Comparison of ENCODE assay signal across 14 cellular contexts in genomic region chr2:1132328-1132964, GRCh38.
DNase-seq lines count a peak whose midpoint lies in the region; ATAC-seq and FAIRE-seq lines count a peak whose summit lies in the region.
"Had no signal": no experiment of that assay in that cellular context is flagged by ENCODE, and none has a peak within 500 bp of the region (broad histone marks: within the 10 kb centered on the region; RNA-seq: fewer than 3 reads in every experiment).

No MANE protein-coding gene starts in this region.

- POLR2A ChIA-PET in activated CD4-positive, alpha-beta memory T cell treated with anti-CD3 and anti-CD28 coated beads for 36 hours (lab: Charles Lee) = no interaction called here
- POLR2A ChIA-PET in activated CD4-positive, alpha-beta memory T cell treated with anti-CD3 and anti-CD28 coated beads, Interleukin-2, amount 10 ng/mL, durations not matched to agents 7 days and 5 days (lab: Charles Lee) = no interaction called here

- H3K9me3 Mint-ChIP-seq in activated CD4-positive, alpha-beta memory T cell treated with anti-CD3 and anti-CD28 coated beads for 36 hours = no peaks in the 10 kb centered on the region
- H3K9me3 Mint-ChIP-seq in activated CD4-positive, alpha-beta memory T cell treated with anti-CD3 and anti-CD28 coated beads, Interleukin-2, amount 10 ng/mL, durations not matched to agents 7 days and 5 days = no peaks in the 10 kb centered on the region
- no peaks in the 10 kb centered on the region for H3K9me3 Mint-ChIP-seq in activated naive CD8-positive, alpha-beta T cell treated with anti-CD3 and anti-CD28 coated beads for 36 hours
- H3K9me3 Mint-ChIP-seq: endodermal cell had no signal

- CTCF ChIA-PET in activated CD4-positive, alpha-beta memory T cell treated with anti-CD3 and anti-CD28 coated beads for 36 hours (lab: Charles Lee) = interaction anchor here (2.0 kb wide), 1 partner anchor 8 kb away, joined by 5 read pairs; no protein-coding TSS in a partner anchor
- CTCF ChIA-PET in activated CD4-positive, alpha-beta memory T cell treated with anti-CD3 and anti-CD28 coated beads, Interleukin-2, amount 10 ng/mL, durations not matched to agents 7 days and 5 days (lab: Charles Lee) = interaction anchor here (1.5 kb wide), 1 partner anchor 9 kb away, joined by 3 read pairs; no protein-coding TSS in a partner anchor

- H3K36me3 Mint-ChIP-seq in activated CD4-positive, alpha-beta memory T cell treated with anti-CD3 and anti-CD28 coated beads for 36 hours = no peaks in the 10 kb centered on the region
- no peaks in the 10 kb centered on the region for H3K36me3 Mint-ChIP-seq in activated CD4-positive, alpha-beta memory T cell treated with anti-CD3 and anti-CD28 coated beads, Interleukin-2, amount 10 ng/mL, durations not matched to agents 7 days and 5 days (ENCODE audit: low read depth)
- H3K36me3 Mint-ChIP-seq in activated naive CD8-positive, alpha-beta T cell treated with anti-CD3 and anti-CD28 coated beads for 36 hours = peaks cover 1% of the 10 kb centered on the region

- H3K27me3 Mint-ChIP-seq in activated CD4-positive, alpha-beta memory T cell treated with anti-CD3 and anti-CD28 coated beads for 36 hours = peaks cover 14% of the 10 kb centered on the region
- peaks cover 3% of the 10 kb centered on the region for H3K27me3 Mint-ChIP-seq in activated CD4-positive, alpha-beta memory T cell treated with anti-CD3 and anti-CD28 coated beads, Interleukin-2, amount 10 ng/mL, durations not matched to agents 7 days and 5 days
- H3K27me3 Mint-ChIP-seq in activated naive CD8-positive, alpha-beta T cell treated with anti-CD3 and anti-CD28 coated beads for 36 hours = no peaks in the 10 kb centered on the region

- intact Hi-C loops in activated CD4-positive, alpha-beta memory T cell treated with anti-CD3 and anti-CD28 coated beads for 36 hours (cut with micrococcal nuclease) = loop anchor here (10.0 kb wide), 2 partner anchors 88 to 418 kb away; no protein-coding TSS in a partner anchor

- peak; percentile 47 for DNase-seq in activated CD4-positive, alpha-beta memory T cell treated with anti-CD3 and anti-CD28 coated beads for 36 hours
- DNase-seq in activated CD4-positive, alpha-beta memory T cell treated with anti-CD3 and anti-CD28 coated beads, Interleukin-2, amount 10 ng/mL, durations not matched to agents 7 days and 5 days = no peak
- DNase-seq in NCI-H345 treated with DMSO at 0.1 percent for 48 hours (lab: John Stamatoyannopoulos, UW; ENCODE audit: unreplicated experiment) (peak; percentile 95), RCC 7860 (ENCODE audit: low spot score) (no peak), superior temporal gyrus (ENCODE audit: extremely low spot score) (no peak)
- DNase-seq in activated naive CD8-positive, alpha-beta T cell treated with anti-CD3 and anti-CD28 coated beads for 36 hours = peak; percentile 46
- peak; percentile 6 to 17 for DNase-seq in stimulated activated CD8-positive, alpha-beta memory T cell treated with anti-CD3 and anti-CD28 coated beads, Interleukin-2, amount 100 ng/mL, for 48 hours (ENCODE audit: low read depth in 2 of 2)
- DNase-seq: endodermal cell, heart left ventricle, T-helper 1 cell, transverse colon had no signal

- FAIRE-seq in RCC 7860 (lab: Jason Lieb, UNC) = no peak
- FAIRE-seq: A549, D721Med had no signal

- H3K4me1 Mint-ChIP-seq in activated CD4-positive, alpha-beta memory T cell treated with anti-CD3 and anti-CD28 coated beads for 36 hours (ENCODE audit: low read depth) = peaks cover 25% of the 10 kb centered on the region
- peaks cover 5% of the 10 kb centered on the region for H3K4me1 Mint-ChIP-seq in activated CD4-positive, alpha-beta memory T cell treated with anti-CD3 and anti-CD28 coated beads, Interleukin-2, amount 10 ng/mL, durations not matched to agents 7 days and 5 days
- H3K4me1 Mint-ChIP-seq in activated naive CD8-positive, alpha-beta T cell treated with anti-CD3 and anti-CD28 coated beads for 36 hours = peaks cover 30% of the 10 kb centered on the region

- ATAC-seq in GM21619 (IDR thresholded peaks at IDR 0.05; ENCODE audit: unreplicated experiment) = no peak
- ATAC-seq: A549, heart left ventricle had no signal

- no peak overlapping the region for H3K27ac Mint-ChIP-seq in activated CD4-positive, alpha-beta memory T cell treated with anti-CD3 and anti-CD28 coated beads for 36 hours
- no peak overlapping the region for H3K27ac Mint-ChIP-seq in activated CD4-positive, alpha-beta memory T cell treated with anti-CD3 and anti-CD28 coated beads, Interleukin-2, amount 10 ng/mL, durations not matched to agents 7 days and 5 days
- peak overlapping the region; percentile 65 for H3K27ac Mint-ChIP-seq in activated naive CD8-positive, alpha-beta T cell treated with anti-CD3 and anti-CD28 coated beads for 36 hours
- H3K27ac Mint-ChIP-seq: endodermal cell had no signal

- no peak overlapping the region for H3K4me3 Mint-ChIP-seq in activated CD4-positive, alpha-beta memory T cell treated with anti-CD3 and anti-CD28 coated beads for 36 hours
- no peak overlapping the region for H3K4me3 Mint-ChIP-seq in activated CD4-positive, alpha-beta memory T cell treated with anti-CD3 and anti-CD28 coated beads, Interleukin-2, amount 10 ng/mL, durations not matched to agents 7 days and 5 days
- H3K4me3 Mint-ChIP-seq in activated naive CD8-positive, alpha-beta T cell treated with anti-CD3 and anti-CD28 coated beads for 36 hours = no peak overlapping the region
- H3K4me3 Mint-ChIP-seq: endodermal cell had no signal

Comparison
In these comparisons a context has a peak if more than half of its experiments do, and no peak if none do; other contexts are left out.
1. DNase-seq: peak in activated CD4-positive, alpha-beta memory T cell treated with anti-CD3 and anti-CD28 coated beads for 36 hours (single experiment), NCI-H345 treated with DMSO at 0.1 percent for 48 hours (single experiment), activated naive CD8-positive, alpha-beta T cell treated with anti-CD3 and anti-CD28 coated beads for 36 hours (single experiment) and stimulated activated CD8-positive, alpha-beta memory T cell treated with anti-CD3 and anti-CD28 coated beads, Interleukin-2, amount 100 ng/mL, for 48 hours (2 of 2); none in activated CD4-positive, alpha-beta memory T cell treated with anti-CD3 and anti-CD28 coated beads, Interleukin-2, amount 10 ng/mL, durations not matched to agents 7 days and 5 days (single experiment), RCC 7860 (single experiment) and superior temporal gyrus (single experiment).